In the genomic region with DNA sequence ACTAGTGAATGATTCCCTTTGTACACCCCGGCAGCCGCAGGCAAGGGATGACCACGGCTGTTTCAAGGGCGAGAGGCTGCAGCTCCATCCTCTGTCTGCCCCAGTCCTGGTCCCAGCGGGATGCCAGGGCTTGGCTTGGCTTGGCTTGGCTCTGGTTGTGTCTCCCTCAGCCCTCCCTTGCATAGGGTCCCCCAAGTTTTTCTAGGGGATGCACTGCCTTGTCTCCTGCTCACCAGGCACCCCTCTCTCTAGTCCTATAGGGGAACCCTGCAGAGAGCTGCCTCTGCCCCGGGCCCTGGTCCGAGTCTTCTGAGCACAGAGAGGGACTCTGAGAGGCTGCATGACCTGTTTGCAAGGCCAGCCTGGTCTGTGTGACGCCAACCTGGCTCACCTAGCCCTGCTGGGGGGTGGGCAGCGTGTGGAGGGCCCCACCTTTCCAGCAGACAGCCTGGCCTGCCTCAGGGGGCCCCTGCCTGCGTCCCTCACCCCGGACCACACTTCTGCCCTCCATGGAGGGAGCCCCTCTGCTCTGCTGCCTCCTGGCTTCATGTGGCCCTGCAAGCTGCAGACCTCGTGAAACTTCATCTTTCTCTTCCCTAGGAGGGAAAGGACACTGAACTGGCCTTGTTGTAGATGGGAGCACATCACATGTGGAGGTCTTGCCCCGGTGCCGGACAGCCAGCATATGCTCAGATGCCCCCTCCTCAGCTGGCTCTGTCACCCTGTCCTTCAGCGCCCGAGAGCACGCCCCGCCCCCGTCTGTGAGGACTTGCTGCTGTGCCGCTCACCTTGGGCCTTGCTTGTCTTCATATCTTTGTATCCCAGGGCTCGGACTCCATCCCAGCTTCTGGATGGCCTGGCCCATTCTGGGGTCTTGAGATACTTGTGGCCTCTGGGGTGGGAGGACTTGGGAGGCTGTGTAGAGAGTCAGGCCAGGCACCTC, we compare ENCODE assay signal across 1 cellular context.
TF ChIP-seq lines count a peak whose summit lies in the region.

No MANE protein-coding gene starts in this region.

TF ChIP-seq in HepG2, 621 proteins besides CTCF, POLR2A, EP300 and RAD21 (continued from another document):
- TF ChIP-seq ZNF800 (CRISPR knock-in tag; IDR thresholded peaks at IDR 0.05) (no peak), NR2F6 (IDR thresholded peaks at IDR 0.05) (no peak), NR2F6 (CRISPR knock-in tag; IDR thresholded peaks at IDR 0.05) (no peak), ATAD3A (CRISPR knock-in tag; IDR thresholded peaks at IDR 0.05) (no peak)
